ENCODE assay signal across 1 cellular context in the genomic region with DNA sequence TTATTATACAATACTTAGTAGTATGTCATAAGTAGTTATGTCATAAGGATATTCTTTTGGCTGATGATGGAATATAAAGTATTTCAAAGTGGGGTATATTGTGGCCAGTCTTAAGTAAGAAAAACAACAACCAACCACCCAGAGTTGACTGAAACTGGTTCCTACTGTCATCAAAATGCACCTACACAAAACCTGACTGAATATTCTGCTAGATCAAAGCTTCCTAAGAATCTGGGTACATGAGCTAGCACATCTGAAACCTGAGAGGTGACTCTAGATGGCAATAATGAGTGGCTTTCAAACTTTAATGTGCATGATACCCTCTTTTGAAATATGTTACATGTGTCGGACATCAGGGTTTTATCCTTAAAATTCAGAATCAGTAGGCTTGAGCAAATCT.
TF ChIP-seq lines count a peak whose summit lies in the region.

No MANE protein-coding gene starts in this region.

TF ChIP-seq in GM12878, 131 proteins besides CTCF, POLR2A, EP300 and RAD21 (continued from another document):
- TF ChIP-seq, protein P1, sequence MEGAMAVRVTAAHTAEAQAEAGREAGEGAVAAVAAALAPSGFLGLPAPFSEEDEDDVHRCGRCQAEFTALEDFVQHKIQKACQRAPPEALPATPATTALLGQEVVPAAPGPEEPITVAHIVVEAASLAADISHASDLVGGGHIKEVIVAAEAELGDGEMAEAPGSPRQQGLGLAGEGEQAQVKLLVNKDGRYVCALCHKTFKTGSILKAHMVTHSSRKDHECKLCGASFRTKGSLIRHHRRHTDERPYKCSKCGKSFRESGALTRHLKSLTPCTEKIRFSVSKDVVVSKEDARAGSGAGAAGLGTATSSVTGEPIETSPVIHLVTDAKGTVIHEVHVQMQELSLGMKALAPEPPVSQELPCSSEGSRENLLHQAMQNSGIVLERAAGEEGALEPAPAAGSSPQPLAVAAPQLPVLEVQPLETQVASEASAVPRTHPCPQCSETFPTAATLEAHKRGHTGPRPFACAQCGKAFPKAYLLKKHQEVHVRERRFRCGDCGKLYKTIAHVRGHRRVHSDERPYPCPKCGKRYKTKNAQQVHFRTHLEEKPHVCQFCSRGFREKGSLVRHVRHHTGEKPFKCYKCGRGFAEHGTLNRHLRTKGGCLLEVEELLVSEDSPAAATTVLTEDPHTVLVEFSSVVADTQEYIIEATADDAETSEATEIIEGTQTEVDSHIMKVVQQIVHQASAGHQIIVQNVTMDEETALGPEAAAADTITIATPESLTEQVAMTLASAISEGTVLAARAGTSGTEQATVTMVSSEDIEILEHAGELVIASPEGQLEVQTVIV (IDR thresholded peaks at IDR 0.05; ENCODE audit: borderline replicate concordance, partially characterized antibody) = no peak
- TF ChIP-seq SMC3 (IDR thresholded peaks at IDR 0.05; ENCODE audit: borderline replicate concordance, low read length) = no peak
- TF ChIP-seq NFIC (IDR thresholded peaks at IDR 0.05; ENCODE audit: low read depth, low read length) = peak; percentile 57; the same call in 1 of the 2 replicates
- no peak for TF ChIP-seq RUNX3 (IDR thresholded peaks at IDR 0.05; ENCODE audit: low read length)
- peak; percentile 44; the same call in 1 of the 2 replicates for TF ChIP-seq JUNB (IDR thresholded peaks at IDR 0.05)
- TF ChIP-seq, protein P2, sequence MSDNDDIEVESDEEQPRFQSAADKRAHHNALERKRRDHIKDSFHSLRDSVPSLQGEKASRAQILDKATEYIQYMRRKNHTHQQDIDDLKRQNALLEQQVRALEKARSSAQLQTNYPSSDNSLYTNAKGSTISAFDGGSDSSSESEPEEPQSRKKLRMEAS (IDR thresholded peaks at IDR 0.05; ENCODE audit: low read depth, low read length) = no peak
- no peak for TF ChIP-seq RFX5 (IDR thresholded peaks at IDR 0.05; ENCODE audit: low read depth, low read length)
- TF ChIP-seq, protein P3, sequence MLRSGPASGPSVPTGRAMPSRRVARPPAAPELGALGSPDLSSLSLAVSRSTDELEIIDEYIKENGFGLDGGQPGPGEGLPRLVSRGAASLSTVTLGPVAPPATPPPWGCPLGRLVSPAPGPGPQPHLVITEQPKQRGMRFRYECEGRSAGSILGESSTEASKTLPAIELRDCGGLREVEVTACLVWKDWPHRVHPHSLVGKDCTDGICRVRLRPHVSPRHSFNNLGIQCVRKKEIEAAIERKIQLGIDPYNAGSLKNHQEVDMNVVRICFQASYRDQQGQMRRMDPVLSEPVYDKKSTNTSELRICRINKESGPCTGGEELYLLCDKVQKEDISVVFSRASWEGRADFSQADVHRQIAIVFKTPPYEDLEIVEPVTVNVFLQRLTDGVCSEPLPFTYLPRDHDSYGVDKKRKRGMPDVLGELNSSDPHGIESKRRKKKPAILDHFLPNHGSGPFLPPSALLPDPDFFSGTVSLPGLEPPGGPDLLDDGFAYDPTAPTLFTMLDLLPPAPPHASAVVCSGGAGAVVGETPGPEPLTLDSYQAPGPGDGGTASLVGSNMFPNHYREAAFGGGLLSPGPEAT (IDR thresholded peaks at IDR 0.05; ENCODE audit: low read depth) = no peak
- TF ChIP-seq RAD51 (IDR thresholded peaks at IDR 0.05) = no peak
- no peak for TF ChIP-seq DPF2 (IDR thresholded peaks at IDR 0.05)
- TF ChIP-seq YBX1 (IDR thresholded peaks at IDR 0.05) = 0 out of 2 replicates have a peak, but pooled peaks have one; percentile 14
- TF ChIP-seq TCF7 (IDR thresholded peaks at IDR 0.05; ENCODE audit: borderline replicate concordance) = peak; percentile 48; the same call in 1 of the 2 replicates
- no peak for TF ChIP-seq ATF7 (IDR thresholded peaks at IDR 0.05; ENCODE audit: low read depth)
- TF ChIP-seq SP1 (IDR thresholded peaks at IDR 0.05; ENCODE audit: low read depth, low read length) = no peak
- no peak for TF ChIP-seq SREBF2 (IDR thresholded peaks at IDR 0.05; ENCODE audit: low read length)
- TF ChIP-seq, protein P4, sequence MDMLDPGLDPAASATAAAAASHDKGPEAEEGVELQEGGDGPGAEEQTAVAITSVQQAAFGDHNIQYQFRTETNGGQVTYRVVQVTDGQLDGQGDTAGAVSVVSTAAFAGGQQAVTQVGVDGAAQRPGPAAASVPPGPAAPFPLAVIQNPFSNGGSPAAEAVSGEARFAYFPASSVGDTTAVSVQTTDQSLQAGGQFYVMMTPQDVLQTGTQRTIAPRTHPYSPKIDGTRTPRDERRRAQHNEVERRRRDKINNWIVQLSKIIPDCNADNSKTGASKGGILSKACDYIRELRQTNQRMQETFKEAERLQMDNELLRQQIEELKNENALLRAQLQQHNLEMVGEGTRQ (IDR thresholded peaks at IDR 0.05; ENCODE audit: borderline replicate concordance, low read depth, low read length) = no peak
- TF ChIP-seq, protein P5, sequence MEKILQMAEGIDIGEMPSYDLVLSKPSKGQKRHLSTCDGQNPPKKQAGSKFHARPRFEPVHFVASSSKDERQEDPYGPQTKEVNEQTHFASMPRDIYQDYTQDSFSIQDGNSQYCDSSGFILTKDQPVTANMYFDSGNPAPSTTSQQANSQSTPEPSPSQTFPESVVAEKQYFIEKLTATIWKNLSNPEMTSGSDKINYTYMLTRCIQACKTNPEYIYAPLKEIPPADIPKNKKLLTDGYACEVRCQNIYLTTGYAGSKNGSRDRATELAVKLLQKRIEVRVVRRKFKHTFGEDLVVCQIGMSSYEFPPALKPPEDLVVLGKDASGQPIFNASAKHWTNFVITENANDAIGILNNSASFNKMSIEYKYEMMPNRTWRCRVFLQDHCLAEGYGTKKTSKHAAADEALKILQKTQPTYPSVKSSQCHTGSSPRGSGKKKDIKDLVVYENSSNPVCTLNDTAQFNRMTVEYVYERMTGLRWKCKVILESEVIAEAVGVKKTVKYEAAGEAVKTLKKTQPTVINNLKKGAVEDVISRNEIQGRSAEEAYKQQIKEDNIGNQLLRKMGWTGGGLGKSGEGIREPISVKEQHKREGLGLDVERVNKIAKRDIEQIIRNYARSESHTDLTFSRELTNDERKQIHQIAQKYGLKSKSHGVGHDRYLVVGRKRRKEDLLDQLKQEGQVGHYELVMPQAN (conservative IDR thresholded peaks at IDR 0.05) = no peak
